In the genomic region with DNA sequence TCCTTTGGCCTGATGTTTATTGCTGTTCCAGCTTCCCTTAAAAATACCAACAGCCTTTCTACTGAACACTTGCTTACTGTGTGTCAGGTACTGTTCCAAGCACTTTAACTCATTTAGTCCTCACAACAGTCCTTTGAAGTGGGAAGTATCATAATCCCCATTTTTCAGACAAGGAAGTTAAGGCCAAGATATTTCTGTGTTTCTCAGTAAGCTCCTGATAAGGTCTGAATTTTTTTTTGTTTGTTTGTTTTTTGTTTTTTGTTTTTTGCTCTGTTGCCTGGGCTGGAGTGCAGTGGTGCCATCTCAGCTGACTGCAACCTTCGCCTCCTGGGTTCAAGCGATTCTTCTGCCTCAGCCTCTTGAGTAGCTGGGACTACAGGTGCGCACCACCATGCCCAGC, we compare ENCODE assay signal across 22 cellular contexts. TPM values are rescaled to one million over a fixed set of nuclear protein-coding genes. Genes with fewer than 3 reads are reported as not detected.
"Had no signal": no experiment of that assay in that cellular context is flagged by ENCODE, and none has a peak within 500 bp of the region (broad histone marks: within the 10 kb centered on the region; RNA-seq: fewer than 3 reads in every experiment).

No MANE protein-coding gene starts in this region.

- H3K27ac Mint-ChIP-seq: dendritic cell treated with granulocyte-macrophage colony-stimulating factor and Interleukin-4, amounts not matched to agents 40 ng/mL and 50 ng/mL, for 4 days; type B pancreatic cell had no signal

- H3K27me3 ChIP-seq: ascending aorta, breast epithelium had no signal

- H3K27me3 Mint-ChIP-seq: dendritic cell treated with granulocyte-macrophage colony-stimulating factor and Interleukin-4, amounts not matched to agents 40 ng/mL and 50 ng/mL, for 4 days; effector memory CD8-positive, alpha-beta T cell; type B pancreatic cell had no signal

- H3K9me3 Mint-ChIP-seq: dendritic cell treated with granulocyte-macrophage colony-stimulating factor and Interleukin-4, amounts not matched to agents 40 ng/mL and 50 ng/mL, for 4 days; effector memory CD8-positive, alpha-beta T cell; immature natural killer cell; neural crest cell; type B pancreatic cell had no signal

- FAIRE-seq: frontal cortex had no signal

- H3K9me3 ChIP-seq: ascending aorta, breast epithelium, prostate gland had no signal

- H3K27ac ChIP-seq: ascending aorta, breast epithelium, prostate gland had no signal

- ATAC-seq: activated CD4-positive, CD25-positive, alpha-beta regulatory T cell treated with anti-CD3 and anti-CD28 coated beads, Interleukin-2, amount 50 U/mL, for 24 hours; effector memory CD8-positive, alpha-beta T cell; right cardiac atrium; stimulated activated naive CD8-positive, alpha-beta T cell treated with anti-CD3 and anti-CD28 coated beads, Interleukin-15, Interleukin-2, amounts not matched to agents 100 U/mL and 50 U/mL, for 24 hours had no signal

- DNase-seq: activated effector memory CD4-positive, alpha-beta T cell treated with Interleukin-2 at 50 U/mL for 16 hours; cerebellar nuclear complex; effector memory CD8-positive, alpha-beta T cell; head of caudate nucleus; immature natural killer cell; mesendoderm; stimulated activated CD4-positive, alpha-beta T cell treated with anti-CD3 and anti-CD28 coated beads, Interleukin-4, amount 100 ng/mL, for 4 hours; stimulated activated CD8-positive, alpha-beta memory T cell treated with anti-CD3 and anti-CD28 coated beads, Interleukin-4, amount 100 ng/mL, for 48 hours; stimulated activated naive CD8-positive, alpha-beta T cell treated with anti-CD3 and anti-CD28 coated beads, Interleukin-15, Interleukin-2, amounts not matched to agents 100 U/mL and 50 U/mL, for 24 hours; SW 1271; T-helper 9 cell had no signal

- H3K4me3 ChIP-seq: ascending aorta, breast epithelium, prostate gland, skin epidermis had no signal

- H3K4me3 Mint-ChIP-seq: dendritic cell treated with granulocyte-macrophage colony-stimulating factor and Interleukin-4, amounts not matched to agents 40 ng/mL and 50 ng/mL, for 4 days; immature natural killer cell; neural crest cell; type B pancreatic cell had no signal

RNA-seq across cellular contexts. Expression of gene MIA, which starts 16.8 kb away (rescaled TPM):
- total RNA-seq: ascending aorta, epithelial cell of proximal tubule, frontal cortex had no signal
- polyA plus RNA-seq: immature natural killer cell had no signal
